ENCODE assay signal across 5 cellular contexts in genomic region chr1:225177409-225177808, GRCh38.
DNase-seq lines count a peak whose midpoint lies in the region; ATAC-seq, FAIRE-seq and TF ChIP-seq lines count a peak whose summit lies in the region.
"Not testable (repeated sequence)": the region's sequence is repeated elsewhere in the genome, so short reads cannot be mapped to it uniquely, and the experiment has no call there.

No MANE protein-coding gene starts in this region.

- H3K23ac ChIP-seq in mesendoderm (ENCODE audit: low read length) = not testable (repeated sequence)

- not testable (repeated sequence) for H2BK5ac ChIP-seq in mesendoderm (ENCODE audit: low read length)

- not testable (repeated sequence) for TF ChIP-seq CTCF in A549 (IDR thresholded peaks at IDR 0.05); HEK293 (tag by site-specific recombination; IDR thresholded peaks at IDR 0.05); NB4 (IDR thresholded peaks at IDR 0.05; ENCODE audit: low read depth, low read length)

- H3K27me3 ChIP-seq in mesendoderm (ENCODE audit: insufficient read depth, low read length, poor library complexity) = not testable (repeated sequence)

- H2BK15ac ChIP-seq in mesendoderm (replicated peaks; ENCODE audit: low read depth) = not testable (repeated sequence)

- not testable (repeated sequence) for H3K4me3 ChIP-seq in A549; HEK293 (ENCODE audit: low read depth, low read length); NB4 (ENCODE audit: low read depth, low read length); mesendoderm (ENCODE audit: low read length)

- TF ChIP-seq POLR2A in A549 (IDR thresholded peaks at IDR 0.05; ENCODE audit: low read length); NB4 (IDR thresholded peaks at IDR 0.05; ENCODE audit: extremely low read depth, insufficient read length): not testable (repeated sequence)

- H3K79me2 ChIP-seq in mesendoderm (ENCODE audit: control insufficient read depth, insufficient read depth, low read length) = not testable (repeated sequence)

- not testable (repeated sequence) for FAIRE-seq in A549 (lab: Jason Lieb, UNC)

- POLR2A ChIA-PET in A549 (lab: Yijun Ruan, JAX); HEK293 (lab: Yijun Ruan, JAX): not testable (repeated sequence)

- TF ChIP-seq EP300 in A549 (IDR thresholded peaks at IDR 0.05) = not testable (repeated sequence)

- not testable (repeated sequence) for H3K4me2 ChIP-seq in A549; mesendoderm (ENCODE audit: low read length)

- ATAC-seq in A549 = not testable (repeated sequence)

- H2AK5ac ChIP-seq in mesendoderm (ENCODE audit: low read length) = not testable (repeated sequence)

- H3K18ac ChIP-seq in mesendoderm (ENCODE audit: low read length) = not testable (repeated sequence)

- not testable (repeated sequence) for H2BK120ac ChIP-seq in mesendoderm (ENCODE audit: low read depth, low read length)

- CTCF ChIA-PET in A549 (lab: Yijun Ruan, JAX); HEK293 (lab: Yijun Ruan, JAX): not testable (repeated sequence)

- not testable (repeated sequence) for H3K79me1 ChIP-seq in mesendoderm (ENCODE audit: low read length)

- peaks cover 14% of the 10 kb centered on the region; the same call in 2 of the 3 replicates for H3K9me3 ChIP-seq in A549
- not testable (repeated sequence) for H3K9me3 ChIP-seq in HEK293 (ENCODE audit: control insufficient read depth, insufficient read depth, low read depth, low read length)

- H3K9ac ChIP-seq in mesendoderm (ENCODE audit: low read length) = not testable (repeated sequence)

- not testable (repeated sequence) for DNase-seq in A549 (ENCODE audit: low read depth in 1 of 2, low spot score in 1 of 2)
- DNase-seq in DMS53 (lab: John Stamatoyannopoulos, UW) = peak; percentile 4
- DNase-seq in NB4 (ENCODE audit: low read depth) = peak; percentile 1
- DNase-seq in mesendoderm = peak; percentile 2

- not testable (repeated sequence) for TF ChIP-seq RAD21 in A549 (conservative IDR thresholded peaks at IDR 0.05 in 1 of 2, IDR thresholded peaks at IDR 0.05 in 1 of 2)

- H4K5ac ChIP-seq in mesendoderm (ENCODE audit: low read length) = not testable (repeated sequence)

- not testable (repeated sequence) for H3K56ac ChIP-seq in mesendoderm (ENCODE audit: low read length)

- H4K8ac ChIP-seq in mesendoderm (ENCODE audit: low read depth, low read length) = not testable (repeated sequence)

- not testable (repeated sequence) for H3K36me3 ChIP-seq in HEK293 (ENCODE audit: control insufficient read depth in 2 of 2, insufficient read depth in 1 of 2, low read length in 2 of 2); mesendoderm (ENCODE audit: control insufficient read depth, insufficient read depth, low read length)

- not testable (repeated sequence) for H3K4ac ChIP-seq in mesendoderm (ENCODE audit: low read depth, low read length)

- not testable (repeated sequence) for H3K27ac ChIP-seq in A549; HEK293 (ENCODE audit: extremely low read depth, low read depth, low read length); mesendoderm (ENCODE audit: low read depth, low read length)

- WGBS in A549 (ENCODE audit: missing lambda C conversion rate) = 37% methylated on average over 3 of the region's 3 CpGs
- no CpG with 5 or more reads among the region's 3 CpGs for WGBS in mesendoderm (ENCODE audit: extremely low coverage, insufficient coverage, low lambda C conversion rate)

- H3K4me1 ChIP-seq in A549; HEK293 (ENCODE audit: control insufficient read depth, insufficient read depth, low read length); mesendoderm (ENCODE audit: control insufficient read depth, low read depth, low read length): not testable (repeated sequence)

TF ChIP-seq in A549, 52 proteins besides CTCF, POLR2A, EP300 and RAD21:
- peak; percentile 69 for TF ChIP-seq ZFP36 (IDR thresholded peaks at IDR 0.05; ENCODE audit: borderline replicate concordance, partially characterized antibody)

TF ChIP-seq in HEK293, 187 proteins besides CTCF, POLR2A, EP300 and RAD21:
- TF ChIP-seq SETDB1 (IDR thresholded peaks at IDR 0.05; ENCODE audit: insufficient read length, low read length) = peak; percentile 58
- peak; percentile 99 for TF ChIP-seq ZNF585B (tag by site-specific recombination; IDR thresholded peaks at IDR 0.05)
- TF ChIP-seq TRIM28 (IDR thresholded peaks at IDR 0.05; ENCODE audit: borderline replicate concordance, low read length) = 0 out of 2 replicates have a peak, but pooled peaks have one; percentile 18
TF ChIP-seq in HEK293: peak in this region for 3; not testable (repeated sequence) for 184.
